23 cellular contexts compared by ENCODE assay signal in genomic region chr1:12138196-12139183, GRCh38. TPM values are rescaled to one million over a fixed set of nuclear protein-coding genes. Genes with fewer than 3 reads are reported as not detected.
DNase-seq lines count a peak whose midpoint lies in the region; ATAC-seq and TF ChIP-seq lines count a peak whose summit lies in the region.
"Had no signal": no experiment of that assay in that cellular context is flagged by ENCODE, and none has a peak within 500 bp of the region (broad histone marks: within the 10 kb centered on the region; RNA-seq: fewer than 3 reads in every experiment).

No MANE protein-coding gene starts in this region.

- no peaks in the 10 kb centered on the region for H3K36me3 Mint-ChIP-seq in stimulated activated naive B cell treated with anti-CD40 and anti-IgM and Interleukin-4, amounts not matched to agents 10 μg/mL and 1 μg/mL and 100 μg/mL, for 72 hours
- peaks cover 5% of the 10 kb centered on the region for H3K36me3 Mint-ChIP-seq in activated CD4-positive, alpha-beta T cell treated with anti-CD3 and anti-CD28 coated beads for 36 hours (ENCODE audit: low read depth)
- H3K36me3 Mint-ChIP-seq: activated naive CD8-positive, alpha-beta T cell treated with anti-CD3 and anti-CD28 coated beads, Interleukin-2, amount 10 ng/mL, durations not matched to agents 7 days and 5 days; brain; CD4-positive, alpha-beta memory T cell had no signal

- H3K9me3 Mint-ChIP-seq in stimulated activated naive B cell treated with anti-CD40 and anti-IgM and Interleukin-4, amounts not matched to agents 10 μg/mL and 1 μg/mL and 100 μg/mL, for 72 hours: no peaks in the 10 kb centered on the region
- H3K9me3 Mint-ChIP-seq in activated CD4-positive, alpha-beta T cell treated with anti-CD3 and anti-CD28 coated beads for 36 hours (ENCODE audit: low read depth): no peaks in the 10 kb centered on the region
- H3K9me3 Mint-ChIP-seq: activated naive CD8-positive, alpha-beta T cell treated with anti-CD3 and anti-CD28 coated beads, Interleukin-2, amount 10 ng/mL, durations not matched to agents 7 days and 5 days; activated T-helper 1 cell treated with anti-CD3 and anti-CD28 coated beads, Interleukin-12 subunit alpha, Interleukin-12 subunit beta, Interleukin-2, Interleukin-4 antibody, amounts not matched to agents 30 ng/mL and 10 ng/mL and 1 ng/mL, durations not matched to agents 14 hours and 24 hours and 36 hours; CD4-positive, alpha-beta memory T cell; T-helper 1 cell treated with Interleukin-12 subunit alpha and Interleukin-12 subunit beta and Interleukin-4 antibody, amounts not matched to agents 30 μg/mL and 1 μg/mL, for 36 hours had no signal

- no peak overlapping the region for H3K4me3 Mint-ChIP-seq in stimulated activated naive B cell treated with anti-CD40 and anti-IgM and Interleukin-4, amounts not matched to agents 10 μg/mL and 1 μg/mL and 100 μg/mL, for 72 hours
- H3K4me3 Mint-ChIP-seq in activated CD4-positive, alpha-beta T cell treated with anti-CD3 and anti-CD28 coated beads for 36 hours: no peak overlapping the region
- H3K4me3 Mint-ChIP-seq: activated naive CD8-positive, alpha-beta T cell treated with anti-CD3 and anti-CD28 coated beads, Interleukin-2, amount 10 ng/mL, durations not matched to agents 7 days and 5 days; activated T-helper 1 cell treated with anti-CD3 and anti-CD28 coated beads, Interleukin-12 subunit alpha, Interleukin-12 subunit beta, Interleukin-2, Interleukin-4 antibody, amounts not matched to agents 30 ng/mL and 10 ng/mL and 1 ng/mL, durations not matched to agents 14 hours and 24 hours and 36 hours; brain; CD4-positive, alpha-beta memory T cell; T-helper 1 cell treated with Interleukin-12 subunit alpha and Interleukin-12 subunit beta and Interleukin-4 antibody, amounts not matched to agents 30 μg/mL and 1 μg/mL, for 36 hours had no signal

- H3K4me1 ChIP-seq in left ventricle myocardium inferior (peaks cover 22% of the 10 kb centered on the region), heart right ventricle (peaks cover 5 to 49% (median 22%) of the 10 kb centered on the region in 9 donors)

- H3K36me3 ChIP-seq in left ventricle myocardium inferior (no peaks in the 10 kb centered on the region), heart right ventricle (no peaks in the 10 kb centered on the region)
- H3K36me3 ChIP-seq: colonic mucosa, lower lobe of right lung, tibial artery had no signal

- no peak overlapping the region for H3K27ac ChIP-seq in left ventricle myocardium inferior (replicated peaks)
- no peak overlapping the region for H3K27ac ChIP-seq in heart right ventricle
- no peak overlapping the region for H3K27ac ChIP-seq in RWPE1
- H3K27ac ChIP-seq: colonic mucosa, GM23248, hepatocyte, lower lobe of right lung, tibial artery, VCaP had no signal

- CTCF ChIA-PET in RWPE1 (lab: Yijun Ruan, JAX): interaction anchor here (1.0 kb wide), 1 partner anchor 14 kb away, joined by 4 read pairs; no protein-coding TSS in a partner anchor
- CTCF ChIA-PET in activated CD4-positive, alpha-beta T cell treated with anti-CD3 and anti-CD28 coated beads for 36 hours (lab: Charles Lee): interaction anchor here (0.7 to 2.6 kb wide), 4 partner anchors 11 to 437 kb away, joined by 3 to 11 read pairs (median 6); no protein-coding TSS in a partner anchor

- no peak overlapping the region for H3K27ac Mint-ChIP-seq in stimulated activated naive B cell treated with anti-CD40 and anti-IgM and Interleukin-4, amounts not matched to agents 10 μg/mL and 1 μg/mL and 100 μg/mL, for 72 hours
- no peak overlapping the region for H3K27ac Mint-ChIP-seq in activated CD4-positive, alpha-beta T cell treated with anti-CD3 and anti-CD28 coated beads for 36 hours
- H3K27ac Mint-ChIP-seq: activated naive CD8-positive, alpha-beta T cell treated with anti-CD3 and anti-CD28 coated beads, Interleukin-2, amount 10 ng/mL, durations not matched to agents 7 days and 5 days; brain; T-helper 1 cell treated with Interleukin-12 subunit alpha and Interleukin-12 subunit beta and Interleukin-4 antibody, amounts not matched to agents 30 μg/mL and 1 μg/mL, for 36 hours had no signal

- ATAC-seq in heart right ventricle: no peak
- ATAC-seq in stimulated activated naive B cell treated with anti-CD40 and anti-IgM and Interleukin-4, amounts not matched to agents 10 μg/mL and 1 μg/mL and 100 μg/mL, for 72 hours (replicated peaks): peak; percentile 15 to 60
- no peak for ATAC-seq in GM18517 (IDR thresholded peaks at IDR 0.05; ENCODE audit: unreplicated experiment)
- ATAC-seq in activated CD4-positive, alpha-beta T cell treated with anti-CD3 and anti-CD28 coated beads for 36 hours: no peak
- ATAC-seq: lower lobe of right lung had no signal

- H3K4me3 ChIP-seq in left ventricle myocardium inferior (no peak overlapping the region), heart right ventricle (no peak overlapping the region), fibroblast of mammary gland (ENCODE audit: control insufficient read depth, low read depth, low read length) (no peak overlapping the region)
- H3K4me3 ChIP-seq: colonic mucosa, GM23248, hepatocyte, lower lobe of right lung, tibial artery had no signal

- TF ChIP-seq CTCF in left ventricle myocardium inferior (IDR thresholded peaks at IDR 0.05; ENCODE audit: borderline replicate concordance) (no peak), heart right ventricle (IDR thresholded peaks at IDR 0.05) (no peak), fibroblast of mammary gland (conservative IDR thresholded peaks at IDR 0.05; ENCODE audit: control insufficient read depth, insufficient read depth, low read depth, low read length) (no peak), RWPE1 (conservative IDR thresholded peaks at IDR 0.05; ENCODE audit: low read depth) (no peak)

- DNase-seq in left ventricle myocardium inferior (peak; percentile 13), heart right ventricle (no peak), NCI-H69 (lab: John Stamatoyannopoulos, UW) (peak; percentile 11), fibroblast of mammary gland (ENCODE audit: low read depth) (peak; percentile 18), RWPE1 (ENCODE audit: low spot score) (no peak)
- no peak for DNase-seq in stimulated activated naive B cell treated with anti-CD40 and anti-IgM and Interleukin-4, amounts not matched to agents 10 μg/mL and 1 μg/mL and 100 μg/mL, for 72 hours
- DNase-seq in activated CD4-positive, alpha-beta T cell treated with anti-CD3 and anti-CD28 coated beads for 36 hours: no peak
- DNase-seq: activated CD8-positive, alpha-beta memory T cell treated with anti-CD3 and anti-CD28 coated beads for 24 hours; activated naive CD8-positive, alpha-beta T cell treated with anti-CD3 and anti-CD28 coated beads, Interleukin-2, amount 10 ng/mL, durations not matched to agents 7 days and 5 days; CD4-positive, alpha-beta memory T cell; colonic mucosa; GM23248; KG1; lower lobe of right lung; NCI-H1694; NCI-H774; tibial artery had no signal

- H3K27me3 Mint-ChIP-seq in stimulated activated naive B cell treated with anti-CD40 and anti-IgM and Interleukin-4, amounts not matched to agents 10 μg/mL and 1 μg/mL and 100 μg/mL, for 72 hours: no peaks in the 10 kb centered on the region
- no peaks in the 10 kb centered on the region for H3K27me3 Mint-ChIP-seq in activated CD4-positive, alpha-beta T cell treated with anti-CD3 and anti-CD28 coated beads for 36 hours
- H3K27me3 Mint-ChIP-seq: activated naive CD8-positive, alpha-beta T cell treated with anti-CD3 and anti-CD28 coated beads, Interleukin-2, amount 10 ng/mL, durations not matched to agents 7 days and 5 days; CD4-positive, alpha-beta memory T cell had no signal

- intact Hi-C loops in left ventricle myocardium inferior (cut with micrococcal nuclease): no loop called here
- intact Hi-C loops in heart right ventricle (cut with DNase I): no loop called here
- intact Hi-C loops in activated CD4-positive, alpha-beta T cell treated with anti-CD3 and anti-CD28 coated beads for 36 hours (cut with DNase I, micrococcal nuclease): no loop called here

- H3K9me3 ChIP-seq in left ventricle myocardium inferior (replicated peaks) (no peaks in the 10 kb centered on the region), heart right ventricle (no peaks in the 10 kb centered on the region)
- H3K9me3 ChIP-seq: colonic mucosa, lower lobe of right lung, tibial artery had no signal

- 80 to 85% methylated on average over 32 of the region's 32 CpGs for WGBS in heart right ventricle, 2 donors

- H3K27me3 ChIP-seq in left ventricle myocardium inferior (ENCODE audit: low read depth) (no peaks in the 10 kb centered on the region), heart right ventricle (no peaks in the 10 kb centered on the region)
- H3K27me3 ChIP-seq: colonic mucosa, hepatocyte, tibial artery had no signal

- POLR2A ChIA-PET in RWPE1 (lab: Yijun Ruan, JAX; ENCODE audit: low non-redundant PET): no interaction called here
- POLR2A ChIA-PET in activated CD4-positive, alpha-beta T cell treated with anti-CD3 and anti-CD28 coated beads for 36 hours (lab: Charles Lee): no interaction called here

- peaks cover 34 to 62% of the 10 kb centered on the region in 2 donors for H3K4me1 Mint-ChIP-seq in stimulated activated naive B cell treated with anti-CD40 and anti-IgM and Interleukin-4, amounts not matched to agents 10 μg/mL and 1 μg/mL and 100 μg/mL, for 72 hours
- H3K4me1 Mint-ChIP-seq in activated CD4-positive, alpha-beta T cell treated with anti-CD3 and anti-CD28 coated beads for 36 hours: peaks cover 13% of the 10 kb centered on the region

RNA-seq across cellular contexts. Expression of gene TNFRSF1B, which starts 28.3 kb away (rescaled TPM):
- total RNA-seq in left ventricle myocardium inferior: 16.2 TPM
- 10 to 100 TPM in 8 of 10 donors, 1 to 10 TPM in 2; 8.0 to 55.4 (median 15.7) TPM for total RNA-seq in heart right ventricle
- polyA plus RNA-seq in heart right ventricle: 10 to 100 TPM; 11.9 to 15.3 TPM
- total RNA-seq in activated CD4-positive, alpha-beta T cell treated with anti-CD3 and anti-CD28 coated beads for 36 hours: 100 to 1,000 TPM; 107 to 116 TPM

Comparison
In these comparisons a context has a peak if more than half of its experiments do, and no peak if none do; other contexts are left out.
1. DNase-seq: peak in left ventricle myocardium inferior (single experiment), NCI-H69 (single experiment) and fibroblast of mammary gland (single experiment); none in heart right ventricle (0 of 2), stimulated activated naive B cell treated with anti-CD40 and anti-IgM and Interleukin-4, amounts not matched to agents 10 μg/mL and 1 μg/mL and 100 μg/mL, for 72 hours (single experiment), RWPE1 (single experiment) and activated CD4-positive, alpha-beta T cell treated with anti-CD3 and anti-CD28 coated beads for 36 hours (single experiment).
2. ATAC-seq: peak in stimulated activated naive B cell treated with anti-CD40 and anti-IgM and Interleukin-4, amounts not matched to agents 10 μg/mL and 1 μg/mL and 100 μg/mL, for 72 hours (2 of 2); none in heart right ventricle (0 of 8), GM18517 (single experiment) and activated CD4-positive, alpha-beta T cell treated with anti-CD3 and anti-CD28 coated beads for 36 hours (single experiment).